ENCODE assay signal across 28 cellular contexts in genomic region chr6:90355965-90356364, GRCh38. TPM values are rescaled to one million over a fixed set of nuclear protein-coding genes. Genes with fewer than 3 reads are reported as not detected.
DNase-seq lines count a peak whose midpoint lies in the region; ATAC-seq and TF ChIP-seq lines count a peak whose summit lies in the region.
"Had no signal": no experiment of that assay in that cellular context is flagged by ENCODE, and none has a peak within 500 bp of the region (broad histone marks: within the 10 kb centered on the region; RNA-seq: fewer than 3 reads in every experiment).

No MANE protein-coding gene starts in this region.

- WGBS in gastroesophageal sphincter (ENCODE audit: low coverage in 1 of 2), 2 donors: 68 to 72% methylated on average over 4 to 6 of the region's 15 CpGs

- peak; percentile 19 for DNase-seq in amniotic epithelial cell (ENCODE audit: low read depth)
- DNase-seq in left kidney (ENCODE audit: low read depth, low spot score): peak; percentile 60
- no peak for DNase-seq in NCI-H69 (lab: John Stamatoyannopoulos, UW)
- no peak for DNase-seq in middle frontal gyrus (ENCODE audit: extremely low spot score, low spot score)
- DNase-seq in cerebellar nuclear complex (lab: John Stamatoyannopoulos, UW): no peak
- DNase-seq: activated CD4-positive, alpha-beta T cell treated with anti-CD3 and anti-CD28 coated beads for 48 hours; activated T-cell treated with anti-CD3 and anti-CD28 coated beads, Interleukin-2, amount 50 U/mL, for 24 hours; amniotic stem cell; C1 segment of cervical spinal cord; Caco-2; colonic mucosa; DMS79; effector memory CD4-positive, alpha-beta T cell; erythroblast; foreskin fibroblast; heart right ventricle; kidney glomerular epithelial cell; mammary epithelial cell; occipital lobe; stimulated activated CD4-positive, alpha-beta T cell treated with anti-CD3 and anti-CD28 coated beads, Interleukin-1b, Interleukin-23, amount 100 ng/mL, for 48 hours; stimulated activated CD8-positive, alpha-beta memory T cell treated with anti-CD3 and anti-CD28 coated beads, Interleukin-4, amount 100 ng/mL, for 48 hours; T-helper 2 cell; upper lobe of left lung had no signal

- no peak for TF ChIP-seq EP300 in gastroesophageal sphincter (IDR thresholded peaks at IDR 0.05)

- H3K9me3 ChIP-seq in neuron (ENCODE audit: low read length): no peaks in the 10 kb centered on the region
- no peaks in the 10 kb centered on the region for H3K9me3 ChIP-seq in gastroesophageal sphincter
- H3K9me3 ChIP-seq: Caco-2, colonic mucosa, heart right ventricle, upper lobe of left lung had no signal

- H2AFZ ChIP-seq in neuron (ENCODE audit: low read depth, low read length): peak overlapping the region; percentile 44

- no peak overlapping the region for H3K27ac ChIP-seq in gastroesophageal sphincter
- H3K27ac ChIP-seq: colonic mucosa, heart right ventricle, upper lobe of left lung had no signal

- no peak for TF ChIP-seq POLR2A in gastroesophageal sphincter (IDR thresholded peaks at IDR 0.05)

- H3K27me3 ChIP-seq in neuron (ENCODE audit: insufficient read depth, low read length) (no peaks in the 10 kb centered on the region), gastroesophageal sphincter (no peaks in the 10 kb centered on the region)
- H3K27me3 ChIP-seq: colonic mucosa, upper lobe of left lung had no signal

- no peak for ATAC-seq in gastroesophageal sphincter
- ATAC-seq: HCT116, heart right ventricle, SK-N-SH treated with all-trans-retinoic acid at 6 μM for 48 hours had no signal

- H3K4me1 ChIP-seq in neuron (ENCODE audit: insufficient read depth, low read length): peaks cover 18% of the 10 kb centered on the region
- no peaks in the 10 kb centered on the region for H3K4me1 ChIP-seq in gastroesophageal sphincter
- H3K4me1 ChIP-seq: Caco-2, colonic mucosa, upper lobe of left lung had no signal

- no peak for TF ChIP-seq CTCF in gastroesophageal sphincter (IDR thresholded peaks at IDR 0.05)

- H3K36me3 ChIP-seq in neuron (ENCODE audit: insufficient read depth, low read length): no peaks in the 10 kb centered on the region
- H3K36me3 ChIP-seq in gastroesophageal sphincter: no peaks in the 10 kb centered on the region
- H3K36me3 ChIP-seq: colonic mucosa, heart right ventricle, upper lobe of left lung had no signal

- H3K4me3 ChIP-seq in neuron (ENCODE audit: low read length) (no peak overlapping the region), gastroesophageal sphincter (no peak overlapping the region)
- H3K4me3 ChIP-seq: colonic mucosa, heart right ventricle, smooth muscle cell had no signal

RNA-seq across cellular contexts. Expression of gene BACH2, which starts 59.3 kb away (rescaled TPM):
- 10 to 100 TPM in 1 of 4 donors, 1 to 10 TPM in 3; 3.5 to 10.4 (median 3.9) TPM for total RNA-seq in gastroesophageal sphincter

Comparison
In these comparisons a context has a peak if more than half of its experiments do, and no peak if none do; other contexts are left out.
1. DNase-seq: peak in amniotic epithelial cell (single experiment) and left kidney (single experiment); none in NCI-H69 (single experiment), middle frontal gyrus (single experiment) and cerebellar nuclear complex (0 of 2).